In genomic region chr5:80437326-80437725, GRCh38 we compare ENCODE assay signal across 17 cellular contexts. TPM values are rescaled to one million over a fixed set of nuclear protein-coding genes. Genes with fewer than 3 reads are reported as not detected.
"Had no signal": no experiment of that assay in that cellular context is flagged by ENCODE, and none has a peak within 500 bp of the region (broad histone marks: within the 10 kb centered on the region; RNA-seq: fewer than 3 reads in every experiment).

No MANE protein-coding gene starts in this region.

- H3K27me3 Mint-ChIP-seq: activated naive CD8-positive, alpha-beta T cell treated with anti-CD3 and anti-CD28 coated beads for 36 hours; dendritic cell treated with granulocyte-macrophage colony-stimulating factor and Interleukin-4, amounts not matched to agents 40 ng/mL and 50 ng/mL, for 4 days had no signal

- H3K4me3 Mint-ChIP-seq: activated naive CD8-positive, alpha-beta T cell treated with anti-CD3 and anti-CD28 coated beads for 36 hours; dendritic cell treated with granulocyte-macrophage colony-stimulating factor and Interleukin-4, amounts not matched to agents 40 ng/mL and 50 ng/mL, for 4 days; immature natural killer cell; nephron progenitor cell had no signal

- H3K9me3 Mint-ChIP-seq: immature natural killer cell had no signal

- H3K27ac Mint-ChIP-seq: activated naive CD8-positive, alpha-beta T cell treated with anti-CD3 and anti-CD28 coated beads for 36 hours; dendritic cell treated with granulocyte-macrophage colony-stimulating factor and Interleukin-4, amounts not matched to agents 40 ng/mL and 50 ng/mL, for 4 days; immature natural killer cell; nephron progenitor cell had no signal

- DNase-seq: activated CD4-positive, alpha-beta T cell treated with anti-CD3 and anti-CD28 coated beads, Interleukin-2, amount 50 U/mL, for 48 hours; activated naive CD8-positive, alpha-beta T cell treated with anti-CD3 and anti-CD28 coated beads for 36 hours; activated T-cell treated with anti-CD3 and anti-CD28 coated beads for 4 hours; amniotic stem cell; effector CD8-positive, alpha-beta T cell; immature natural killer cell; kidney glomerular epithelial cell; left ventricle myocardium inferior; nephron progenitor cell; occipital lobe; posterior cingulate gyrus; retina; stimulated activated CD4-positive, alpha-beta T cell treated with anti-CD3 and anti-CD28 coated beads, Interleukin-12 subunit alpha, Interleukin-12 subunit beta, amount 100 ng/mL, for 4 hours; stimulated activated CD4-positive, alpha-beta T cell treated with anti-CD3 and anti-CD28 coated beads, Interleukin-1b, Interleukin-23, amount 100 ng/mL, for 48 hours; stimulated activated CD8-positive, alpha-beta memory T cell treated with anti-CD3 and anti-CD28 coated beads, Interleukin-4, amount 100 ng/mL, for 48 hours; stimulated activated naive CD4-positive, alpha-beta T cell had no signal

RNA-seq across cellular contexts. Expression of gene FAM151B, which starts 50.6 kb away (rescaled TPM):
- polyA plus RNA-seq: immature natural killer cell had no signal
